In genomic region chr13:44093607-44094583, GRCh38 we compare ENCODE assay signal across 28 cellular contexts.
DNase-seq lines count a peak whose midpoint lies in the region; ATAC-seq and TF ChIP-seq lines count a peak whose summit lies in the region.
"Had no signal": no experiment of that assay in that cellular context is flagged by ENCODE, and none has a peak within 500 bp of the region (broad histone marks: within the 10 kb centered on the region; RNA-seq: fewer than 3 reads in every experiment).

No MANE protein-coding gene starts in this region.

- H3K36me3 ChIP-seq in fibroblast of lung (ENCODE audit: control insufficient read depth, insufficient read depth, low read length) (no peaks in the 10 kb centered on the region), MG63 (no peaks in the 10 kb centered on the region)
- H3K36me3 ChIP-seq: heart right ventricle, stomach, tibial artery had no signal

- no peak overlapping the region for H3K4me2 ChIP-seq in fibroblast of lung (ENCODE audit: extremely low read depth, insufficient read depth, low read length)

- peak; percentile 54 for DNase-seq in DMS153 (lab: John Stamatoyannopoulos, UW)
- no peak for DNase-seq in DMS153 treated with DMSO at 0.1 percent for 48 hours (lab: John Stamatoyannopoulos, UW; ENCODE audit: unreplicated experiment)
- peak; percentile 38 for DNase-seq in NCI-H748 (lab: John Stamatoyannopoulos, UW; ENCODE audit: unreplicated experiment)
- peak; percentile 8 to 54 for DNase-seq in fibroblast of lung (ENCODE audit: low read depth in 2 of 2)
- DNase-seq in MG63 = no peak
- DNase-seq in activated naive CD4-positive, alpha-beta T cell treated with anti-CD3 and anti-CD28 coated beads, Interleukin-2, amount 50 U/mL, for 16 hours = no peak
- DNase-seq in RWPE1 (ENCODE audit: low spot score) = no peak
- DNase-seq: activated CD4-positive, alpha-beta T cell treated with anti-CD3 and anti-CD28 coated beads, Interleukin-2, amount 10 ng/mL, durations not matched to agents 7 days and 5 days; activated naive CD4-positive, alpha-beta T cell treated with anti-CD3 and anti-CD28 coated beads for 36 hours; activated T-cell treated with anti-CD3 and anti-CD28 coated beads, Interleukin-2, amount 50 U/mL, for 72 hours; amygdala; CD4-positive, alpha-beta T cell; foreskin fibroblast; GF-D8; GOT3; heart right ventricle; Karpas-422; naive thymus-derived CD4-positive, alpha-beta T cell; NCI-H526; occipital lobe; stimulated activated CD8-positive, alpha-beta memory T cell treated with anti-CD3 and anti-CD28 coated beads, Interleukin-4, amount 100 ng/mL, for 48 hours; stomach; tibial artery had no signal

- no peaks in the 10 kb centered on the region for H3K4me1 ChIP-seq in fibroblast of lung (ENCODE audit: control insufficient read depth, extremely low read depth, insufficient read depth, low read length)
- H3K4me1 ChIP-seq: heart right ventricle, stomach, tibial artery had no signal

- TF ChIP-seq CTCF in fibroblast of lung (conservative IDR thresholded peaks at IDR 0.05 in 1 of 2, IDR thresholded peaks at IDR 0.05 in 1 of 2; ENCODE audit: low read depth in 1 of 2, low read length in 2 of 2) = no peak
- no peak for TF ChIP-seq CTCF in RWPE1 (conservative IDR thresholded peaks at IDR 0.05; ENCODE audit: low read depth)

- H4K20me1 ChIP-seq in fibroblast of lung (ENCODE audit: control insufficient read depth, extremely low read depth, insufficient read depth, low read length) = no peaks in the 10 kb centered on the region

- H3K79me2 ChIP-seq in fibroblast of lung (ENCODE audit: control insufficient read depth, insufficient read depth, low read length) = no peaks in the 10 kb centered on the region

- H3K9me3 ChIP-seq in fibroblast of lung (ENCODE audit: control insufficient read depth, insufficient read depth, low read depth, low read length) = no peaks in the 10 kb centered on the region
- H3K9me3 ChIP-seq in MG63 = peaks cover 2% of the 10 kb centered on the region; the same call in 1 of the 2 replicates
- H3K9me3 ChIP-seq: heart right ventricle, stomach, tibial artery had no signal

- H3K9ac ChIP-seq in fibroblast of lung (ENCODE audit: insufficient read depth, low read length) = no peak overlapping the region

- CTCF ChIA-PET in RWPE1 (lab: Yijun Ruan, JAX) = interaction anchor here (0.6 to 0.7 kb wide), 2 partner anchors 86 to 351 kb away, joined by 3 to 6 read pairs; no protein-coding TSS in a partner anchor

- H2AFZ ChIP-seq in fibroblast of lung (ENCODE audit: low read length) = no peak overlapping the region

- H3K27me3 ChIP-seq in fibroblast of lung (ENCODE audit: control insufficient read depth, insufficient read depth, low read length) (peaks cover 2% of the 10 kb centered on the region), MG63 (no peaks in the 10 kb centered on the region)
- H3K27me3 ChIP-seq: heart right ventricle, stomach, tibial artery had no signal

- H3K27ac ChIP-seq in fibroblast of lung (ENCODE audit: insufficient read depth, low read length) (no peak overlapping the region), RWPE1 (no peak overlapping the region)
- H3K27ac ChIP-seq: 22Rv1, heart right ventricle, stomach, tibial artery, VCaP had no signal

- POLR2A ChIA-PET in RWPE1 (lab: Yijun Ruan, JAX; ENCODE audit: low non-redundant PET) = no interaction called here

- H3K4me3 ChIP-seq in fibroblast of lung (replicated peaks in 1 of 4; ENCODE audit: control extremely low read depth in 1 of 4, insufficient read depth in 1 of 4, low read depth in 3 of 4, low read length in 4 of 4) = no peak overlapping the region
- H3K4me3 ChIP-seq in MG63 = no peak overlapping the region
- H3K4me3 ChIP-seq: heart right ventricle, stomach, tibial artery had no signal

- ATAC-seq in HG02973 (IDR thresholded peaks at IDR 0.05; ENCODE audit: unreplicated experiment) = no peak
- ATAC-seq: activated T-cell treated with anti-CD3 and anti-CD28 coated beads, Interleukin-2, amount 50 U/mL, for 72 hours; heart right ventricle; left lobe of liver; naive thymus-derived CD4-positive, alpha-beta T cell; SK-N-SH treated with all-trans-retinoic acid at 6 μM for 48 hours had no signal

Comparison
In these comparisons a context has a peak if more than half of its experiments do, and no peak if none do; other contexts are left out.
1. DNase-seq: peak in DMS153 (single experiment), NCI-H748 (single experiment) and fibroblast of lung (2 of 2); none in DMS153 treated with DMSO at 0.1 percent for 48 hours (single experiment), MG63 (single experiment), activated naive CD4-positive, alpha-beta T cell treated with anti-CD3 and anti-CD28 coated beads, Interleukin-2, amount 50 U/mL, for 16 hours (single experiment) and RWPE1 (single experiment).